Comparison of ENCODE assay signal across 6 cellular contexts in genomic region chr17:28404812-28405570, GRCh38. TPM values are rescaled to one million over a fixed set of nuclear protein-coding genes. Genes with fewer than 3 reads are reported as not detected.
DNase-seq lines count a peak whose midpoint lies in the region; ATAC-seq and TF ChIP-seq lines count a peak whose summit lies in the region.

No MANE protein-coding gene starts in this region.

- no peaks in the 10 kb centered on the region for H3K79me2 ChIP-seq in KMS-11 (ENCODE audit: insufficient read depth, low read depth)

- no peaks in the 10 kb centered on the region for H4K20me1 ChIP-seq in KMS-11 (ENCODE audit: insufficient read depth)

- H3K4me1 ChIP-seq in KMS-11 (ENCODE audit: low read depth, poor library complexity, severe bottlenecking) (no peaks in the 10 kb centered on the region), colonic mucosa (peaks cover 4% of the 10 kb centered on the region), rectal smooth muscle tissue (ENCODE audit: control insufficient read depth, insufficient read depth, low read length) (peaks cover 8% of the 10 kb centered on the region)

- no peaks in the 10 kb centered on the region for H3K36me3 ChIP-seq in KMS-11 (ENCODE audit: insufficient read depth)
- no peaks in the 10 kb centered on the region for H3K36me3 ChIP-seq in colonic mucosa
- H3K36me3 ChIP-seq in rectal smooth muscle tissue (ENCODE audit: control insufficient read depth, insufficient read depth, low read length), result no peaks in the 10 kb centered on the region

- H3K4me3 ChIP-seq in KMS-11 (IDR thresholded peaks at IDR 0.05; ENCODE audit: insufficient read depth, low read depth, low read length) (peak overlapping the region; percentile 42), colonic mucosa (peak overlapping the region; percentile 74), rectal smooth muscle tissue (ENCODE audit: low read length) (peak overlapping the region; percentile 74)

- DNase-seq in colonic mucosa, result no peak
- DNase-seq in EL, result no peak

- no peak overlapping the region for H3K9ac ChIP-seq in KMS-11
- H3K9ac ChIP-seq in colonic mucosa (ENCODE audit: low read depth in 2 of 2, low read length in 2 of 2), result peak overlapping the region in 1 of 2 donors; percentile 32
- H3K9ac ChIP-seq in rectal smooth muscle tissue (ENCODE audit: low read length), result peak overlapping the region; percentile 16

- no peaks in the 10 kb centered on the region for H3K9me3 ChIP-seq in colonic mucosa

- H3K4me2 ChIP-seq in KMS-11, result peak overlapping the region; percentile 58

- H3K27ac ChIP-seq in KMS-11 (no peak overlapping the region), colonic mucosa (no peak overlapping the region), rectal smooth muscle tissue (ENCODE audit: low read depth, low read length) (no peak overlapping the region)

- H3K27me3 ChIP-seq in KMS-11 (ENCODE audit: insufficient read depth, low read depth) (no peaks in the 10 kb centered on the region), colonic mucosa (no peaks in the 10 kb centered on the region), rectal smooth muscle tissue (ENCODE audit: control insufficient read depth, insufficient read depth, low read length) (no peaks in the 10 kb centered on the region)

- intact Hi-C loops in colonic mucosa (cut with DNase I), result no loop called here

- ATAC-seq in GM18868 (IDR thresholded peaks at IDR 0.05; ENCODE audit: unreplicated experiment) (no peak), GM21576 (IDR thresholded peaks at IDR 0.05; ENCODE audit: unreplicated experiment) (no peak)

- TF ChIP-seq CTCF in KMS-11 (conservative IDR thresholded peaks at IDR 0.05; ENCODE audit: low read depth, low read length) (no peak), colonic mucosa (IDR thresholded peaks at IDR 0.05) (no peak)

- H2AFZ ChIP-seq in KMS-11 (ENCODE audit: low read depth), result peak overlapping the region; percentile 92; the same call in 1 of the 2 replicates

RNA-seq across cellular contexts. Expression of gene SLC46A1, which starts 1.0 kb away (rescaled TPM):
- total RNA-seq in colonic mucosa, result 1 to 10 TPM; 4.3 to 5.4 TPM

RNA-seq across cellular contexts. Expression of gene SARM1, which starts 33.5 kb away (rescaled TPM):
- total RNA-seq in colonic mucosa, result 10 to 100 TPM in 1 of 2 donors, 1 to 10 TPM in 1; 7.7 to 10.8 TPM

RNA-seq across cellular contexts. Expression of gene VTN, which starts 34.9 kb away (rescaled TPM):
- total RNA-seq in colonic mucosa, result 1 to 10 TPM in 1 of 2 donors, not detected in 1; 1.8 TPM

RNA-seq across cellular contexts. Expression of gene SEBOX, which starts 40.0 kb away (rescaled TPM):
- not detected for total RNA-seq in colonic mucosa

RNA-seq across cellular contexts. Expression of gene POLDIP2, which starts 47.7 kb away (rescaled TPM):
- 100 to 1,000 TPM in 1 of 2 donors, 10 to 100 TPM in 1; 80.3 to 132 TPM for total RNA-seq in colonic mucosa
